Comparison of ENCODE assay signal across 13 cellular contexts in the genomic region with DNA sequence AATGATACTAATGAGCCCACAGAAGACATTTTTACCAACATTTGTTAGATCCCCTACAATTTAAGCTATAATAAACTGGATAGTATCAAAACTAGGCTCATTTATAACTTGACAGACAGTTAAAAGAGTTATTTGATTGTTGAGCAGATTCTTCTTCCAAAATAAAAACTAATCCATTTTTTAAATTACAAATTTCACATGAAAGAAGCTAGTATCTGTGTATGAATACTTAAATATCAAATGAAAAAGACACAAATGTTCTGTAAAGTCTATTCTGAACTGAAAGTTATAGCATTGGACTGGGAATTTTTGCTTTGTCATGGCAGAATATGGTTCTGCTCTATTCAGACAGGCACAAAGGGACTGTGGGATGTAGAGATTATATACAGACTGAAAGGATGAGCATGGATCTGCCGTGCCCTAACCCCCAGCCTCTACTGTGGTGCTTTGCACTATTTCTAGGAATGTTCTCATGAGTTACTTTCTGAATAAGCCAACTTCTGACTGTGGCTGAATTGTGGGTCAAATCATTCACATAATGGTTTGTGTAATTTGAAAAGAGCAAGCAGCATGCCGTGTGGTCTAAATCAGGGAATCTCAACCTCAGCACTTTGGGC.
DNase-seq lines count a peak whose midpoint lies in the region; ATAC-seq and TF ChIP-seq lines count a peak whose summit lies in the region.
"Had no signal": no experiment of that assay in that cellular context is flagged by ENCODE, and none has a peak within 500 bp of the region (broad histone marks: within the 10 kb centered on the region; RNA-seq: fewer than 3 reads in every experiment).

No MANE protein-coding gene starts in this region.

- peak overlapping the region; percentile 10 for H3K27ac ChIP-seq in brain microvascular endothelial cell
- H3K27ac ChIP-seq in left lung: peak overlapping the region; percentile 71 to 78
- peak overlapping the region in 1 of 2 donors; percentile 18 for H3K27ac ChIP-seq in right atrium auricular region

- in situ Hi-C loops in brain microvascular endothelial cell (cut with HindIII; ENCODE audit: low pct_ligation_motif_present, low sequenced_read_pairs): no loop called here

- peak; percentile 2 for DNase-seq in M059J (ENCODE audit: low read depth)
- DNase-seq in brain microvascular endothelial cell: no peak
- no peak for DNase-seq in left lung
- DNase-seq in type B pancreatic cell (ENCODE audit: extremely low spot score, unreplicated experiment): no peak
- no peak for DNase-seq in right atrium auricular region (ENCODE audit: low spot score)
- DNase-seq: activated CD4-positive, alpha-beta T cell treated with anti-CD3 and anti-CD28 coated beads for 48 hours; activated T-cell treated with anti-CD3 and anti-CD28 coated beads, Interleukin-2, amount 50 U/mL, for 4 hours; effector CD4-positive, alpha-beta T cell; KG1; T-helper 17 cell had no signal

- H3K27me3 Mint-ChIP-seq in type B pancreatic cell: no peaks in the 10 kb centered on the region
- H3K27me3 Mint-ChIP-seq: memory B cell, T-helper 17 cell had no signal

- intact Hi-C loops in left lung (cut with DNase I): no loop called here

- H3K27me3 ChIP-seq in brain microvascular endothelial cell (replicated peaks) (no peaks in the 10 kb centered on the region), left lung (no peaks in the 10 kb centered on the region), right atrium auricular region (no peaks in the 10 kb centered on the region)

- H3K27ac Mint-ChIP-seq in type B pancreatic cell: peak overlapping the region; percentile 95
- H3K27ac Mint-ChIP-seq: memory B cell, T-helper 17 cell had no signal

- H3K36me3 Mint-ChIP-seq in type B pancreatic cell: no peaks in the 10 kb centered on the region
- H3K36me3 Mint-ChIP-seq: memory B cell had no signal

- H3K36me3 ChIP-seq in brain microvascular endothelial cell (replicated peaks) (no peaks in the 10 kb centered on the region), left lung (no peaks in the 10 kb centered on the region), right atrium auricular region (no peaks in the 10 kb centered on the region)

- peak overlapping the region; percentile 72 for H3K4me3 Mint-ChIP-seq in type B pancreatic cell
- H3K4me3 Mint-ChIP-seq: activated T-cell treated with anti-CD3 and anti-CD28 coated beads, Interleukin-2, amount 50 U/mL, for 4 hours; memory B cell; T-helper 17 cell had no signal

- H3K4me3 ChIP-seq in brain microvascular endothelial cell (ENCODE audit: low read depth, low read length) (no peak overlapping the region), left lung (no peak overlapping the region), right atrium auricular region (no peak overlapping the region)

- no peak for TF ChIP-seq CTCF in brain microvascular endothelial cell (IDR thresholded peaks at IDR 0.05; ENCODE audit: low read depth, low read length, missing control alignments)
- no peak for TF ChIP-seq CTCF in left lung (IDR thresholded peaks at IDR 0.05)
- no peak for TF ChIP-seq CTCF in type B pancreatic cell (conservative IDR thresholded peaks at IDR 0.05)
- TF ChIP-seq CTCF in right atrium auricular region (IDR thresholded peaks at IDR 0.05): no peak

- H3K9me3 ChIP-seq in left lung: peaks cover 0 to 7% of the 10 kb centered on the region in 2 donors
- H3K9me3 ChIP-seq in right atrium auricular region: peaks cover 0 to 3% of the 10 kb centered on the region in 2 donors

- H3K4me1 Mint-ChIP-seq in type B pancreatic cell (ENCODE audit: unreplicated experiment): peaks cover 12% of the 10 kb centered on the region
- H3K4me1 Mint-ChIP-seq: memory B cell, T-helper 17 cell had no signal

- ATAC-seq in left lung (peak; percentile 31), HG03045 (IDR thresholded peaks at IDR 0.05; ENCODE audit: unreplicated experiment) (no peak), HG03159 (IDR thresholded peaks at IDR 0.05; ENCODE audit: unreplicated experiment) (no peak)
- ATAC-seq: activated T-cell treated with anti-CD3 and anti-CD28 coated beads, Interleukin-2, amount 50 U/mL, for 4 hours; T-helper 17 cell had no signal

- H3K4me1 ChIP-seq in left lung (peaks cover 0 to 3% of the 10 kb centered on the region in 2 donors), right atrium auricular region (no peaks in the 10 kb centered on the region)

- peaks cover 11% of the 10 kb centered on the region for H3K9me3 Mint-ChIP-seq in type B pancreatic cell
